In the genomic region with DNA sequence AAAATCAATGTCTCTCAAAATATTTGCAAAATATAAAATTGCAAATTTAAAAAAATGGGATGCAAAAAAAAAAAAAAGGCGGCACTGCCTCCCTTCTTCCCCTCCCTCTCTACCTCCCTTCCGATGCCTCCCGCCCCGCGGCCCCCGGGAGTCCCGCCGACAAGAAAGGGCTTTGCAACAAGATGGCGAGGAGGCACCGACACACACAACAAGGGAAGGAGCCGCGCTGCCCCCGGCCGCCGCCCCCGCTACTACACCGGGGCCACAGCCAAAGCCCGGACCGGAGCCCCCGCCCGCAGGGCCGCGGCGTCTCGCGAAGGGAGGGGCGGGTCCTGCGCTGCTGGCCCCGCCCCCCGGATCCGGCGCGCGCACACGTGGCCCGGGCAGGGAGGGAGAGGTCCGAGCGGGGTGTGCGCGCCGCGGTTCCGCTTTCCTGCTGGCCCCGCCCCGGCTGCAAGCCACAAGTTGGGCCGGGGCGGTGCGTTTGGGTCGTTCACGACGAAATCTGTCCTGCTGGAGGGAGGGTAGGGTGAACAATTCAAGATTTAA, we compare ENCODE assay signal across 8 cellular contexts. TPM values are rescaled to one million over a fixed set of nuclear protein-coding genes. Genes with fewer than 3 reads are reported as not detected.
A peak's percentile ranks its signal among the peaks of the same experiment; 100 is the strongest.
DNase-seq lines count a peak whose midpoint lies in the region; ATAC-seq and TF ChIP-seq lines count a peak whose summit lies in the region.

A gene with protein sequence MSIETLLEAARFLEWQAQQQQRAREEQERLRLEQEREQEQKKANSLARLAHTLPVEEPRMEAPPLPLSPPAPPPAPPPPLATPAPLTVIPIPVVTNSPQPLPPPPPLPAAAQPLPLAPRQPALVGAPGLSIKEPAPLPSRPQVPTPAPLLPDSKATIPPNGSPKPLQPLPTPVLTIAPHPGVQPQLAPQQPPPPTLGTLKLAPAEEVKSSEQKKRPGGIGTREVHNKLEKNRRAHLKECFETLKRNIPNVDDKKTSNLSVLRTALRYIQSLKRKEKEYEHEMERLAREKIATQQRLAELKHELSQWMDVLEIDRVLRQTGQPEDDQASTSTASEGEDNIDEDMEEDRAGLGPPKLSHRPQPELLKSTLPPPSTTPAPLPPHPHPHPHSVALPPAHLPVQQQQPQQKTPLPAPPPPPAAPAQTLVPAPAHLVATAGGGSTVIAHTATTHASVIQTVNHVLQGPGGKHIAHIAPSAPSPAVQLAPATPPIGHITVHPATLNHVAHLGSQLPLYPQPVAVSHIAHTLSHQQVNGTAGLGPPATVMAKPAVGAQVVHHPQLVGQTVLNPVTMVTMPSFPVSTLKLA (minus strand): TSS at position 184 of the 549 bp plus-strand sequence. CDS start 348 bp downstream, outside the sequence.

- BruUV-seq in PC-9 (replicated peaks; lab: Mats Ljungman, UMichigan): no TSS peak

- no peaks in the 10 kb centered on the region for H3K27me3 ChIP-seq in PC-9 (ENCODE audit: insufficient read depth, low read depth)

- no peak for TF ChIP-seq RAD21 in Ishikawa (IDR thresholded peaks at IDR 0.05; ENCODE audit: low read depth)

- peak; percentile 25 for ATAC-seq in GM21529 (IDR thresholded peaks at IDR 0.05; ENCODE audit: unreplicated experiment)
- peak; percentile 47 to 49 for ATAC-seq in activated T-cell treated with anti-CD3 and anti-CD28 coated beads, Interleukin-2, amount 50 U/mL, for 4 hours
- ATAC-seq in esophagus mucosa: peak; percentile 64

- H3K9me3 ChIP-seq in PC-9 (ENCODE audit: insufficient read depth, low read depth): no peaks in the 10 kb centered on the region

- no peaks in the 10 kb centered on the region for H3K9me3 Mint-ChIP-seq in activated T-cell treated with anti-CD3 and anti-CD28 coated beads, Interleukin-2, amount 50 U/mL, for 4 hours

- no peaks in the 10 kb centered on the region for H3K36me3 ChIP-seq in PC-9 (ENCODE audit: low read depth)

- peaks cover 44% of the 10 kb centered on the region for H3K4me1 Mint-ChIP-seq in activated T-cell treated with anti-CD3 and anti-CD28 coated beads, Interleukin-2, amount 50 U/mL, for 4 hours (ENCODE audit: low read depth)

- H3K27me3 Mint-ChIP-seq in activated T-cell treated with anti-CD3 and anti-CD28 coated beads, Interleukin-2, amount 50 U/mL, for 4 hours (ENCODE audit: low read depth): no peaks in the 10 kb centered on the region

- H3K4me2 ChIP-seq in PC-9: peak within 1 kb of the TSS; percentile 99

- H3K4me1 ChIP-seq in PC-9 (replicated peaks; ENCODE audit: insufficient read depth): peaks cover 65% of the 10 kb centered on the region

- H3K36me3 Mint-ChIP-seq in activated T-cell treated with anti-CD3 and anti-CD28 coated beads, Interleukin-2, amount 50 U/mL, for 4 hours (ENCODE audit: insufficient read depth): no peaks in the 10 kb centered on the region

- DNase-seq in DMS 273 treated with DMSO at 0.1 percent for 48 hours (lab: John Stamatoyannopoulos, UW) (peak; percentile 88), PC-9 (peak; percentile 77 to 96), myocyte (ENCODE audit: low read depth) (peak; percentile 94)
- DNase-seq in activated T-cell treated with anti-CD3 and anti-CD28 coated beads, Interleukin-2, amount 50 U/mL, for 4 hours: peak; percentile 93
- peak; percentile 81 for DNase-seq in stimulated activated CD8-positive, alpha-beta memory T cell treated with anti-CD3 and anti-CD28 coated beads, Interleukin-7, amount 100 ng/mL, for 24 hours (ENCODE audit: low read depth)

- no peak for TF ChIP-seq EP300 in Ishikawa (IDR thresholded peaks at IDR 0.05; ENCODE audit: borderline replicate concordance)

- H4K20me1 ChIP-seq in PC-9 (ENCODE audit: insufficient read depth): peaks cover 13% of the 10 kb centered on the region

- peak within 1 kb of the TSS; percentile 77 for H2AFZ ChIP-seq in PC-9

- H3K27ac ChIP-seq in PC-9: peak within 1 kb of the TSS; percentile 96

- POLR2A ChIA-PET in PC-9 (lab: Charles Lee; ENCODE audit: unreplicated experiment): interaction anchor here (0.6 to 1.0 kb wide), 3 partner anchors 8 to 19 kb away, joined by 3 to 26 read pairs (median 5); no protein-coding TSS in a partner anchor

- CTCF ChIA-PET in PC-9 (lab: Charles Lee): interaction anchor here (1.7 kb wide), 1 partner anchor 18 kb away, joined by 4 read pairs; no protein-coding TSS in a partner anchor

- H3K79me2 ChIP-seq in PC-9 (ENCODE audit: low read depth): peaks cover 36% of the 10 kb centered on the region

- intact Hi-C loops in PC-9 (cut with micrococcal nuclease; ENCODE audit: unreplicated experiment): loop anchor here (1.0 to 10.0 kb wide), 8 partner anchors 9 to 756 kb away; a partner anchor contains a TSS

- H3K4me3 ChIP-seq in PC-9: peak within 1 kb of the TSS; percentile 96

- peak within 1 kb of the TSS; percentile 97 for H3K4me3 Mint-ChIP-seq in activated T-cell treated with anti-CD3 and anti-CD28 coated beads, Interleukin-2, amount 50 U/mL, for 4 hours

- H3K9me2 ChIP-seq in PC-9 (ENCODE audit: insufficient read depth): no peaks in the 10 kb centered on the region

- H3F3A ChIP-seq in PC-9 (ENCODE audit: insufficient read depth, low read depth): peaks cover 58% of the 10 kb centered on the region

- no peak for TF ChIP-seq CTCF in PC-9 (conservative IDR thresholded peaks at IDR 0.05)

TF ChIP-seq in Ishikawa, 13 proteins besides CTCF, POLR2A, EP300 and RAD21:
- TF ChIP-seq NFIC (IDR thresholded peaks at IDR 0.05) (peak; percentile 22; the same call in 1 of the 2 replicates), TCF12 (IDR thresholded peaks at IDR 0.05; ENCODE audit: low read depth) (no peak), YY1 (IDR thresholded peaks at IDR 0.05; ENCODE audit: low read depth) (peak; percentile 90), FOXM1 (IDR thresholded peaks at IDR 0.05; ENCODE audit: borderline replicate concordance, low read depth) (no peak), TAF1 (IDR thresholded peaks at IDR 0.05; ENCODE audit: low read depth) (0 out of 2 replicates have a peak, but pooled peaks have one; percentile 11), TEAD4 (IDR thresholded peaks at IDR 0.05) (no peak; the same call in 1 of the 2 replicates), ZBTB7A (IDR thresholded peaks at IDR 0.05; ENCODE audit: low read depth) (0 out of 2 replicates have a peak, but pooled peaks have one; percentile 19), EGR1 (IDR thresholded peaks at IDR 0.05) (peak; percentile 91), CREB1 (IDR thresholded peaks at IDR 0.05; ENCODE audit: low read depth) (no peak), CEBPB (IDR thresholded peaks at IDR 0.05) (no peak)
- TF ChIP-seq, protein P1, sequence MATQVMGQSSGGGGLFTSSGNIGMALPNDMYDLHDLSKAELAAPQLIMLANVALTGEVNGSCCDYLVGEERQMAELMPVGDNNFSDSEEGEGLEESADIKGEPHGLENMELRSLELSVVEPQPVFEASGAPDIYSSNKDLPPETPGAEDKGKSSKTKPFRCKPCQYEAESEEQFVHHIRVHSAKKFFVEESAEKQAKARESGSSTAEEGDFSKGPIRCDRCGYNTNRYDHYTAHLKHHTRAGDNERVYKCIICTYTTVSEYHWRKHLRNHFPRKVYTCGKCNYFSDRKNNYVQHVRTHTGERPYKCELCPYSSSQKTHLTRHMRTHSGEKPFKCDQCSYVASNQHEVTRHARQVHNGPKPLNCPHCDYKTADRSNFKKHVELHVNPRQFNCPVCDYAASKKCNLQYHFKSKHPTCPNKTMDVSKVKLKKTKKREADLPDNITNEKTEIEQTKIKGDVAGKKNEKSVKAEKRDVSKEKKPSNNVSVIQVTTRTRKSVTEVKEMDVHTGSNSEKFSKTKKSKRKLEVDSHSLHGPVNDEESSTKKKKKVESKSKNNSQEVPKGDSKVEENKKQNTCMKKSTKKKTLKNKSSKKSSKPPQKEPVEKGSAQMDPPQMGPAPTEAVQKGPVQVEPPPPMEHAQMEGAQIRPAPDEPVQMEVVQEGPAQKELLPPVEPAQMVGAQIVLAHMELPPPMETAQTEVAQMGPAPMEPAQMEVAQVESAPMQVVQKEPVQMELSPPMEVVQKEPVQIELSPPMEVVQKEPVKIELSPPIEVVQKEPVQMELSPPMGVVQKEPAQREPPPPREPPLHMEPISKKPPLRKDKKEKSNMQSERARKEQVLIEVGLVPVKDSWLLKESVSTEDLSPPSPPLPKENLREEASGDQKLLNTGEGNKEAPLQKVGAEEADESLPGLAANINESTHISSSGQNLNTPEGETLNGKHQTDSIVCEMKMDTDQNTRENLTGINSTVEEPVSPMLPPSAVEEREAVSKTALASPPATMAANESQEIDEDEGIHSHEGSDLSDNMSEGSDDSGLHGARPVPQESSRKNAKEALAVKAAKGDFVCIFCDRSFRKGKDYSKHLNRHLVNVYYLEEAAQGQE (IDR thresholded peaks at IDR 0.05; ENCODE audit: low read depth): no peak
- TF ChIP-seq, protein P2, sequence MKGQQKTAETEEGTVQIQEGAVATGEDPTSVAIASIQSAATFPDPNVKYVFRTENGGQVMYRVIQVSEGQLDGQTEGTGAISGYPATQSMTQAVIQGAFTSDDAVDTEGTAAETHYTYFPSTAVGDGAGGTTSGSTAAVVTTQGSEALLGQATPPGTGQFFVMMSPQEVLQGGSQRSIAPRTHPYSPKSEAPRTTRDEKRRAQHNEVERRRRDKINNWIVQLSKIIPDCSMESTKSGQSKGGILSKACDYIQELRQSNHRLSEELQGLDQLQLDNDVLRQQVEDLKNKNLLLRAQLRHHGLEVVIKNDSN (IDR thresholded peaks at IDR 0.05): peak; percentile 72
- TF ChIP-seq, protein P3, sequence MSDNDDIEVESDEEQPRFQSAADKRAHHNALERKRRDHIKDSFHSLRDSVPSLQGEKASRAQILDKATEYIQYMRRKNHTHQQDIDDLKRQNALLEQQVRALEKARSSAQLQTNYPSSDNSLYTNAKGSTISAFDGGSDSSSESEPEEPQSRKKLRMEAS (IDR thresholded peaks at IDR 0.05): peak; percentile 65
TF ChIP-seq in Ishikawa: peak in this region for 7.

RNA-seq across cellular contexts. Expression of the gene that starts here (rescaled TPM):
- total RNA-seq in PC-9 (2021) (60.7 and 72.3 TPM in 2 replicates), esophagus mucosa (28.6 TPM), myocyte (6.4 and 8.5 TPM in 2 replicates)
- 10 to 100 TPM; 27.8 to 30.7 (median 29.5) TPM for total RNA-seq in activated T-cell treated with anti-CD3 and anti-CD28 coated beads, Interleukin-2, amount 50 U/mL, for 4 hours
- polyA plus RNA-seq in myocyte (2012): 13.6 TPM

Comparison
In these comparisons a context has a peak if more than half of its experiments do, and no peak if none do; other contexts are left out.
1. Peak in every context shown above with its lines: DNase-seq, ATAC-seq, H3K4me3 ChIP-seq and H3K27ac ChIP-seq.